22 cellular contexts compared by ENCODE assay signal in genomic region chr21:9739240-9739639, GRCh38.
"Had no signal": no experiment of that assay in that cellular context is flagged by ENCODE, and none has a peak within 500 bp of the region (broad histone marks: within the 10 kb centered on the region; RNA-seq: fewer than 3 reads in every experiment).

No MANE protein-coding gene starts in this region.

- H3K9me3 ChIP-seq: gastrocnemius medialis had no signal

- ATAC-seq: gastrocnemius medialis, left cardiac atrium, left ventricle myocardium superior, mucosa of descending colon had no signal

- H3K27me3 Mint-ChIP-seq: central memory CD8-positive, alpha-beta T cell; memory B cell had no signal

- H3K4me3 Mint-ChIP-seq: central memory CD8-positive, alpha-beta T cell; memory B cell; mesothelial cell of epicardium had no signal

- H3K27ac Mint-ChIP-seq: memory B cell, mesothelial cell of epicardium had no signal

- H3K4me3 ChIP-seq: coronary artery, dorsolateral prefrontal cortex, esophagus squamous epithelium, gastrocnemius medialis, heart right ventricle, left lung, lower lobe of right lung, mucosa of descending colon had no signal

- H3K4me1 Mint-ChIP-seq: central memory CD8-positive, alpha-beta T cell; memory B cell; mesothelial cell of epicardium had no signal

- DNase-seq: dermis blood vessel endothelial cell; dorsolateral prefrontal cortex; effector CD4-positive, alpha-beta T cell; effector memory CD4-positive, alpha-beta T cell; esophagus squamous epithelium; foreskin fibroblast; foreskin melanocyte; gastrocnemius medialis; glutamatergic neuron; head of caudate nucleus; heart right ventricle; hippocampal formation; left cardiac atrium; left ventricle myocardium superior; lower lobe of right lung; mammary epithelial cell; mucosa of descending colon had no signal

- H3K4me1 ChIP-seq: esophagus squamous epithelium, gastrocnemius medialis, heart right ventricle, left lung, lower lobe of right lung had no signal

- H3K36me3 ChIP-seq: esophagus squamous epithelium, gastrocnemius medialis, heart right ventricle, left lung, lower lobe of right lung had no signal

- H3K27me3 ChIP-seq: esophagus squamous epithelium, gastrocnemius medialis, heart right ventricle had no signal

- H3K27ac ChIP-seq: coronary artery, dorsolateral prefrontal cortex, esophagus squamous epithelium, gastrocnemius medialis, heart right ventricle, left lung, lower lobe of right lung had no signal

- H3K36me3 Mint-ChIP-seq: memory B cell had no signal
